Comparison of ENCODE assay signal across 1 cellular context in the genomic region with DNA sequence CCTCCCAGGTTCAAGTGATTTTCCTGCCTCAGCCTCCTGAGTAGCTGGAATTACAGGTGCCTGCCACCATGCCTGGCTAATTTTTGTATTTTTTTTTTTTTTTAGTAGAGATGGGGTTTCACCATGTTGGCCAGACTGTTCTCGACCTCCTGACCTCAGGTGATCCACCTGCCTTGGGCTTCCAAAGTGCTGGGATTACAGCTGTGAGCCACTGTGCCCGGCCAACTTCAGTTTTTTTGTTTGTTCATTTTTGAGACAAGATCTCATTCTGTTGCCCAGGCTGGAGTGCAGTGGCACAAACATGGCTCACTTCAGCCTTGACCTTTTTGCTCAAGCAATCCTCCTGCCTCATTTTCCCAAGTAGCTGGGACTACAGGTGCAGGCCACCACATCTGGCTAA.
TF ChIP-seq lines count a peak whose summit lies in the region.

No MANE protein-coding gene starts in this region.

TF ChIP-seq in liver, 16 proteins besides CTCF, POLR2A, EP300 and RAD21:
- TF ChIP-seq RXRA (IDR thresholded peaks at IDR 0.05) (peak; percentile 51 to 74), HNF4A (conservative IDR thresholded peaks at IDR 0.05) (peak; percentile 43 to 44)
